Comparison of ENCODE assay signal across 8 cellular contexts in genomic region chr16:84062734-84063640, GRCh38. TPM values are rescaled to one million over a fixed set of nuclear protein-coding genes. Genes with fewer than 3 reads are reported as not detected.
A peak's percentile ranks its signal among the peaks of the same experiment; 100 is the strongest.
DNase-seq lines count a peak whose midpoint lies in the region; ATAC-seq and TF ChIP-seq lines count a peak whose summit lies in the region.

No MANE protein-coding gene starts in this region.

- H3K4me3 Mint-ChIP-seq in activated naive CD8-positive, alpha-beta T cell treated with anti-CD3 and anti-CD28 coated beads, Interleukin-2, amount 50 U/mL, for 24 hours = no peak overlapping the region

- H3K9me3 Mint-ChIP-seq in activated naive CD8-positive, alpha-beta T cell treated with anti-CD3 and anti-CD28 coated beads, Interleukin-2, amount 50 U/mL, for 24 hours = no peaks in the 10 kb centered on the region

- H3K27ac ChIP-seq in cardiac muscle cell = no peak overlapping the region
- no peak overlapping the region for H3K27ac ChIP-seq in vagina

- TF ChIP-seq CTCF in cardiac muscle cell (IDR thresholded peaks at IDR 0.05; ENCODE audit: low read depth, low read length) (peak; percentile 97), vagina (IDR thresholded peaks at IDR 0.05) (peak; percentile 41 to 69 (median 56))

- H3K36me3 Mint-ChIP-seq in activated naive CD8-positive, alpha-beta T cell treated with anti-CD3 and anti-CD28 coated beads, Interleukin-2, amount 50 U/mL, for 24 hours (ENCODE audit: low read depth) = peaks cover 41% of the 10 kb centered on the region

- peaks cover 4% of the 10 kb centered on the region for H3K4me1 ChIP-seq in cardiac muscle cell (ENCODE audit: low read depth)
- H3K4me1 ChIP-seq in vagina = no peaks in the 10 kb centered on the region

- no peak for TF ChIP-seq POLR2A in vagina (IDR thresholded peaks at IDR 0.05)

- H3K36me3 ChIP-seq in cardiac muscle cell (peaks cover 56% of the 10 kb centered on the region), vagina (peaks cover 0 to 83% of the 10 kb centered on the region in 2 donors)

- H3K4me3 ChIP-seq in cardiac muscle cell (no peak overlapping the region), vagina (no peak overlapping the region)

- no peaks in the 10 kb centered on the region for H3K27me3 Mint-ChIP-seq in activated naive CD8-positive, alpha-beta T cell treated with anti-CD3 and anti-CD28 coated beads, Interleukin-2, amount 50 U/mL, for 24 hours

- H3K27me3 ChIP-seq in cardiac muscle cell = no peaks in the 10 kb centered on the region
- H3K27me3 ChIP-seq in vagina = no peaks in the 10 kb centered on the region

- peak; percentile 83 for ATAC-seq in activated naive CD8-positive, alpha-beta T cell treated with anti-CD3 and anti-CD28 coated beads, Interleukin-2, amount 50 U/mL, for 24 hours
- no peak for ATAC-seq in GM18858 (IDR thresholded peaks at IDR 0.05; ENCODE audit: unreplicated experiment)

- peaks cover 2% of the 10 kb centered on the region for H3K4me1 Mint-ChIP-seq in activated naive CD8-positive, alpha-beta T cell treated with anti-CD3 and anti-CD28 coated beads, Interleukin-2, amount 50 U/mL, for 24 hours

- DNase-seq in DMS53 treated with DMSO at 0.1 percent for 48 hours (lab: John Stamatoyannopoulos, UW; ENCODE audit: unreplicated experiment) (peak; percentile 50), LHCN-M2 (ENCODE audit: low read depth) (peak; percentile 49), SW 1271 (lab: John Stamatoyannopoulos, UW) (peak; percentile 46 to 66), cardiac muscle cell (ENCODE audit: low read depth in 1 of 2, low spot score in 1 of 2) (peak; percentile 86 to 88), posterior vena cava (ENCODE audit: low spot score) (peak; percentile 95), vagina (ENCODE audit: extremely low spot score in 2 of 2) (no peak)
- DNase-seq in activated naive CD8-positive, alpha-beta T cell treated with anti-CD3 and anti-CD28 coated beads, Interleukin-2, amount 50 U/mL, for 24 hours = peak; percentile 81

- intact Hi-C loops in posterior vena cava (cut with DNase I) (loop anchor here (5.0 kb wide), 2 partner anchors 96 to 236 kb away; partner anchors contain the start of gene NECAB2 (in 1 of the 2)), vagina (cut with DNase I) (loop anchor here (10.0 kb wide), 1 partner anchor 98 kb away; the partner anchor contains the start of gene NECAB2)

- H3K9me3 ChIP-seq in cardiac muscle cell (ENCODE audit: low read depth) (no peaks in the 10 kb centered on the region), vagina (no peaks in the 10 kb centered on the region)

- H3K27ac Mint-ChIP-seq in activated naive CD8-positive, alpha-beta T cell treated with anti-CD3 and anti-CD28 coated beads, Interleukin-2, amount 50 U/mL, for 24 hours = no peak overlapping the region

RNA-seq across cellular contexts. Expression of gene SLC38A8, which starts 20.4 kb away (rescaled TPM):
- total RNA-seq in LHCN-M2 (2014; rRNA removed) = not detected in 2 replicates
- polyA plus RNA-seq in LHCN-M2 (2012) = not detected
- not detected in 2 replicates for total RNA-seq in cardiac muscle cell
- not detected in 2 replicates for polyA plus RNA-seq in cardiac muscle cell
- not detected for total RNA-seq in posterior vena cava
- not detected for total RNA-seq in vagina

RNA-seq across cellular contexts. Expression of gene MBTPS1, which starts 53.8 kb away (rescaled TPM):
- 47.1 and 48.8 TPM in 2 replicates for total RNA-seq in LHCN-M2 (2014; rRNA removed)
- polyA plus RNA-seq in LHCN-M2 (2012) = 33.0 TPM
- total RNA-seq in cardiac muscle cell = 69.7 and 70.1 TPM in 2 replicates
- polyA plus RNA-seq in cardiac muscle cell = 61.0 and 64.5 TPM in 2 replicates
- 10 to 100 TPM; 61.9 to 71.3 TPM for total RNA-seq in posterior vena cava
- 71.0 TPM for total RNA-seq in vagina

Comparison
In these comparisons a context has a peak if more than half of its experiments do, and no peak if none do; other contexts are left out.
1. DNase-seq: peak in DMS53 treated with DMSO at 0.1 percent for 48 hours (single experiment), LHCN-M2 (single experiment), SW 1271 (2 of 2), activated naive CD8-positive, alpha-beta T cell treated with anti-CD3 and anti-CD28 coated beads, Interleukin-2, amount 50 U/mL, for 24 hours (single experiment), cardiac muscle cell (2 of 2) and posterior vena cava (single experiment); none in vagina (0 of 2).